In genomic region chr20:24821391-24821790, GRCh38 we compare ENCODE assay signal across 16 cellular contexts.
A peak's percentile ranks its signal among the peaks of the same experiment; 100 is the strongest.
DNase-seq lines count a peak whose midpoint lies in the region; ATAC-seq and TF ChIP-seq lines count a peak whose summit lies in the region.
"Had no signal": no experiment of that assay in that cellular context is flagged by ENCODE, and none has a peak within 500 bp of the region (broad histone marks: within the 10 kb centered on the region; RNA-seq: fewer than 3 reads in every experiment).

No MANE protein-coding gene starts in this region.

- WGBS in sigmoid colon, 2 donors: 91 to 92% methylated on average over 8 of the region's 8 CpGs

- H3K4me3 ChIP-seq in sigmoid colon: no peak overlapping the region
- no peak overlapping the region for H3K4me3 ChIP-seq in left lung
- H3K4me3 ChIP-seq: GM23338, HAP-1 had no signal

- ATAC-seq in left lung: no peak
- ATAC-seq: GM23338 had no signal

- peaks cover 22% of the 10 kb centered on the region for H3K27me3 Mint-ChIP-seq in chondrocyte (ENCODE audit: low read depth)
- no peaks in the 10 kb centered on the region for H3K27me3 Mint-ChIP-seq in activated T-helper 2 cell treated with anti-CD3 and anti-CD28 coated beads, Interferon-gamma antibody, Interleukin-2, Interleukin-4, amounts not matched to agents 10 μg/mL and 5 μg/mL and 100 μg/mL, durations not matched to agents 14 hours and 24 hours and 36 hours (ENCODE audit: low read depth)
- H3K27me3 Mint-ChIP-seq: CD4-positive, alpha-beta memory T cell had no signal

- TF ChIP-seq EP300 in sigmoid colon (IDR thresholded peaks at IDR 0.05): no peak

- no peaks in the 10 kb centered on the region for H3K36me3 ChIP-seq in sigmoid colon
- H3K36me3 ChIP-seq in left lung: no peaks in the 10 kb centered on the region
- H3K36me3 ChIP-seq: HAP-1 had no signal

- no peak for TF ChIP-seq CTCF in chondrocyte (IDR thresholded peaks at IDR 0.05)
- TF ChIP-seq CTCF in sigmoid colon (IDR thresholded peaks at IDR 0.05): no peak
- TF ChIP-seq CTCF in left lung (IDR thresholded peaks at IDR 0.05): no peak

- H3K4me1 Mint-ChIP-seq in chondrocyte (ENCODE audit: low read depth): no peaks in the 10 kb centered on the region
- no peaks in the 10 kb centered on the region for H3K4me1 Mint-ChIP-seq in activated T-helper 2 cell treated with anti-CD3 and anti-CD28 coated beads, Interferon-gamma antibody, Interleukin-2, Interleukin-4, amounts not matched to agents 10 μg/mL and 5 μg/mL and 100 μg/mL, durations not matched to agents 14 hours and 24 hours and 36 hours (ENCODE audit: low read depth)
- H3K4me1 Mint-ChIP-seq: CD4-positive, alpha-beta memory T cell; GM23338 had no signal

- peak; percentile 37 for DNase-seq in chondrocyte (ENCODE audit: low spot score)
- DNase-seq in mesenteric fat pad (ENCODE audit: low spot score): peak; percentile 60
- DNase-seq in sigmoid colon: peak; percentile 49
- no peak for DNase-seq in activated T-helper 2 cell treated with anti-CD3 and anti-CD28 coated beads, Interferon-gamma antibody, Interleukin-2, Interleukin-4, amounts not matched to agents 10 μg/mL and 5 μg/mL and 100 μg/mL, durations not matched to agents 14 hours and 24 hours and 36 hours (ENCODE audit: low spot score)
- DNase-seq in left lung: no peak
- no peak for DNase-seq in activated CD4-positive, alpha-beta T cell treated with anti-CD3 and anti-CD28 coated beads, Interleukin-2, amount 50 U/mL, for 48 hours
- DNase-seq: C1 segment of cervical spinal cord; Calu3; CD4-positive, alpha-beta memory T cell; COR-L47; DMS53; DMS79 treated with DMSO at 0.1 percent for 48 hours; GF-D8; HFFc6 had no signal

- H3K27ac ChIP-seq in sigmoid colon (no peak overlapping the region), left lung (no peak overlapping the region)

- intact Hi-C loops in sigmoid colon (cut with DNase I) (no loop called here), left lung (cut with DNase I) (no loop called here)
- intact Hi-C loops in activated T-helper 2 cell treated with anti-CD3 and anti-CD28 coated beads, Interferon-gamma antibody, Interleukin-2, Interleukin-4, amounts not matched to agents 10 μg/mL and 5 μg/mL and 100 μg/mL, durations not matched to agents 14 hours and 24 hours and 36 hours (cut with micrococcal nuclease): no loop called here

- no peak overlapping the region for H3K27ac Mint-ChIP-seq in chondrocyte (ENCODE audit: unreplicated experiment)
- no peak overlapping the region for H3K27ac Mint-ChIP-seq in activated T-helper 2 cell treated with anti-CD3 and anti-CD28 coated beads, Interferon-gamma antibody, Interleukin-2, Interleukin-4, amounts not matched to agents 10 μg/mL and 5 μg/mL and 100 μg/mL, durations not matched to agents 14 hours and 24 hours and 36 hours
- H3K27ac Mint-ChIP-seq: CD4-positive, alpha-beta memory T cell; GM23338; HFFc6 had no signal

- H3K36me3 Mint-ChIP-seq in chondrocyte (ENCODE audit: low read depth): no peaks in the 10 kb centered on the region
- H3K36me3 Mint-ChIP-seq in activated T-helper 2 cell treated with anti-CD3 and anti-CD28 coated beads, Interferon-gamma antibody, Interleukin-2, Interleukin-4, amounts not matched to agents 10 μg/mL and 5 μg/mL and 100 μg/mL, durations not matched to agents 14 hours and 24 hours and 36 hours (ENCODE audit: low read depth): no peaks in the 10 kb centered on the region
- H3K36me3 Mint-ChIP-seq: CD4-positive, alpha-beta memory T cell had no signal

- no peak for TF ChIP-seq POLR2A in sigmoid colon (IDR thresholded peaks at IDR 0.05)

- no peak overlapping the region for H3K4me3 Mint-ChIP-seq in chondrocyte (ENCODE audit: unreplicated experiment)
- H3K4me3 Mint-ChIP-seq in activated T-helper 2 cell treated with anti-CD3 and anti-CD28 coated beads, Interferon-gamma antibody, Interleukin-2, Interleukin-4, amounts not matched to agents 10 μg/mL and 5 μg/mL and 100 μg/mL, durations not matched to agents 14 hours and 24 hours and 36 hours (ENCODE audit: low read depth): no peak overlapping the region
- H3K4me3 Mint-ChIP-seq: CD4-positive, alpha-beta memory T cell; GM23338; HFFc6 had no signal

- H3K9me3 Mint-ChIP-seq in chondrocyte (ENCODE audit: low read depth): no peaks in the 10 kb centered on the region
- no peaks in the 10 kb centered on the region for H3K9me3 Mint-ChIP-seq in activated T-helper 2 cell treated with anti-CD3 and anti-CD28 coated beads, Interferon-gamma antibody, Interleukin-2, Interleukin-4, amounts not matched to agents 10 μg/mL and 5 μg/mL and 100 μg/mL, durations not matched to agents 14 hours and 24 hours and 36 hours
- H3K9me3 Mint-ChIP-seq: CD4-positive, alpha-beta memory T cell; GM23338; HFFc6 had no signal

- H3K4me1 ChIP-seq in sigmoid colon (no peaks in the 10 kb centered on the region), left lung (no peaks in the 10 kb centered on the region)
- H3K4me1 ChIP-seq: HAP-1 had no signal

- H3K27me3 ChIP-seq in sigmoid colon (peaks cover 0 to 3% (median 0%) of the 10 kb centered on the region in 3 donors), left lung (no peaks in the 10 kb centered on the region)

- peaks cover 0 to 5% (median 0%) of the 10 kb centered on the region in 4 donors for H3K9me3 ChIP-seq in sigmoid colon
- no peaks in the 10 kb centered on the region for H3K9me3 ChIP-seq in left lung
- H3K9me3 ChIP-seq: HAP-1 had no signal

Comparison
In these comparisons a context has a peak if more than half of its experiments do, and no peak if none do; other contexts are left out.
1. DNase-seq: peak in chondrocyte (single experiment), mesenteric fat pad (single experiment) and sigmoid colon (single experiment); none in activated T-helper 2 cell treated with anti-CD3 and anti-CD28 coated beads, Interferon-gamma antibody, Interleukin-2, Interleukin-4, amounts not matched to agents 10 μg/mL and 5 μg/mL and 100 μg/mL, durations not matched to agents 14 hours and 24 hours and 36 hours (single experiment), left lung (0 of 2) and activated CD4-positive, alpha-beta T cell treated with anti-CD3 and anti-CD28 coated beads, Interleukin-2, amount 50 U/mL, for 48 hours (0 of 2).